In the genomic region with DNA sequence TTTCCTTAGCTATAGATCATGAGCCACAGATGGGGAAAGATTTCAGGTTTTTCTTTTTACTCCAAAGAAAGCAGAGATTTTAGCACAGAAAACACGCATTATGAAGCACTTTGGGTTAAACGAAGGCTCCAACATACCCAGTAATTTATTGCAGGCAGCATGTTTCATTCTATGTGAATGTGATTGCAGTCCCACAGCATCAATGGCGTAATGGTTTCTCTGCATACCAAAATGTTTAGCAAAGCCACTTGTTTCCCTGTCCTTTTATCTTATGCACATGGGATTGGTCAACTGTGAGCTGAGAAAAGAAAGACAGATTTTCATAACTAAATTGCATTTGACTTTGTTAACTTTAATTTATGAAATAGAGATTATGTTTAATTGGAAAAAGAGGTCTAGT, we compare ENCODE assay signal across 21 cellular contexts.
A peak's percentile ranks its signal among the peaks of the same experiment; 100 is the strongest.
DNase-seq lines count a peak whose midpoint lies in the region; ATAC-seq and TF ChIP-seq lines count a peak whose summit lies in the region.
"Had no signal": no experiment of that assay in that cellular context is flagged by ENCODE, and none has a peak within 500 bp of the region (broad histone marks: within the 10 kb centered on the region; RNA-seq: fewer than 3 reads in every experiment).

No MANE protein-coding gene starts in this region.

- TF ChIP-seq POLR2A in breast epithelium (IDR thresholded peaks at IDR 0.05): no peak

- no peaks in the 10 kb centered on the region for H3K36me3 ChIP-seq in breast epithelium
- no peaks in the 10 kb centered on the region for H3K36me3 ChIP-seq in subcutaneous abdominal adipose tissue (ENCODE audit: control insufficient read depth in 5 of 5, insufficient read depth in 5 of 5, low read length in 5 of 5)
- H3K36me3 ChIP-seq: lower lobe of right lung, neural progenitor cell, sigmoid colon had no signal

- no peak overlapping the region for H3K27ac Mint-ChIP-seq in MCF 10A (ENCODE audit: low read depth, unreplicated experiment)
- H3K27ac Mint-ChIP-seq: H9, neural progenitor cell had no signal

- peaks cover 7% of the 10 kb centered on the region for H3K9me3 Mint-ChIP-seq in MCF 10A (ENCODE audit: unreplicated experiment)
- H3K9me3 Mint-ChIP-seq: H9, neural progenitor cell had no signal

- ATAC-seq in GM18867 (IDR thresholded peaks at IDR 0.05; ENCODE audit: unreplicated experiment): no peak
- ATAC-seq: activated CD4-positive, CD25-positive, alpha-beta regulatory T cell treated with anti-CD3 and anti-CD28 coated beads, Interleukin-2, amount 50 U/mL, for 24 hours; lower lobe of right lung; Panc1 had no signal

- peaks cover 20% of the 10 kb centered on the region for H3K4me1 Mint-ChIP-seq in MCF 10A (ENCODE audit: insufficient read depth, unreplicated experiment)
- H3K4me1 Mint-ChIP-seq: central memory CD8-positive, alpha-beta T cell; H9; neural progenitor cell had no signal

- peak; percentile 38 for DNase-seq in MCF 10A (ENCODE audit: unreplicated experiment)
- no peak for DNase-seq in breast epithelium (ENCODE audit: low spot score in 2 of 2)
- peak; percentile 91 for DNase-seq in amniotic epithelial cell (ENCODE audit: low read depth)
- peak; percentile 66 for DNase-seq in fibroblast of villous mesenchyme (ENCODE audit: low read depth)
- DNase-seq in NCI-H2107 (lab: John Stamatoyannopoulos, UW): no peak
- DNase-seq in mucosa of gallbladder (ENCODE audit: low spot score): no peak
- DNase-seq: 8988T; activated naive CD4-positive, alpha-beta T cell treated with Interleukin-2 at 50 U/mL for 16 hours; H9; KG1; lower lobe of right lung; NCI-H1436 treated with DMSO at 0.1 percent for 48 hours; NCI-H510A treated with DMSO at 0.1 percent for 48 hours; sigmoid colon; stimulated activated naive CD4-positive, alpha-beta T cell had no signal

- H3K4me1 ChIP-seq in breast epithelium: no peaks in the 10 kb centered on the region
- peaks cover 0 to 15% (median 4%) of the 10 kb centered on the region in 5 donors for H3K4me1 ChIP-seq in subcutaneous abdominal adipose tissue (ENCODE audit: control insufficient read depth in 5 of 5, insufficient read depth in 5 of 5, low read length in 5 of 5)
- H3K4me1 ChIP-seq: lower lobe of right lung, neural progenitor cell, sigmoid colon had no signal

- BruUV-seq in MCF 10A (replicated peaks; lab: Mats Ljungman, UMichigan): no TSS peak

- CTCF ChIA-PET in MCF 10A (lab: Yijun Ruan, JAX): no interaction called here

- POLR2A ChIA-PET in MCF 10A (lab: Yijun Ruan, JAX): interaction anchor here (0.7 to 1.0 kb wide), 2 partner anchors 20 to 134 kb away, joined by 3 read pairs; no protein-coding TSS in a partner anchor

- no peaks in the 10 kb centered on the region for H3K36me3 Mint-ChIP-seq in MCF 10A (ENCODE audit: insufficient read depth, unreplicated experiment)
- H3K36me3 Mint-ChIP-seq: neural progenitor cell had no signal

- H3K27ac ChIP-seq in breast epithelium (no peak overlapping the region), subcutaneous abdominal adipose tissue (ENCODE audit: low read depth, low read length) (peak overlapping the region; percentile 14)
- H3K27ac ChIP-seq: lower lobe of right lung, neural progenitor cell, sigmoid colon had no signal

- no peaks in the 10 kb centered on the region for H3K9me3 ChIP-seq in breast epithelium
- no peaks in the 10 kb centered on the region for H3K9me3 ChIP-seq in subcutaneous abdominal adipose tissue (ENCODE audit: control insufficient read depth in 5 of 5, low read length in 5 of 5)
- H3K9me3 ChIP-seq: lower lobe of right lung, sigmoid colon had no signal

- no peak overlapping the region for H3K9ac ChIP-seq in subcutaneous abdominal adipose tissue (ENCODE audit: low read length in 5 of 5)
- H3K9ac ChIP-seq: neural progenitor cell had no signal

- H3K27me3 ChIP-seq in breast epithelium: no peaks in the 10 kb centered on the region
- no peaks in the 10 kb centered on the region for H3K27me3 ChIP-seq in subcutaneous abdominal adipose tissue (ENCODE audit: control insufficient read depth in 5 of 5, insufficient read depth in 4 of 5, low read length in 5 of 5)
- H3K27me3 ChIP-seq: neural progenitor cell, sigmoid colon had no signal

- no peak overlapping the region for H3K4me3 Mint-ChIP-seq in MCF 10A (ENCODE audit: unreplicated experiment)
- H3K4me3 Mint-ChIP-seq: central memory CD8-positive, alpha-beta T cell; H9; neural progenitor cell had no signal

- no peaks in the 10 kb centered on the region for H3K27me3 Mint-ChIP-seq in MCF 10A (ENCODE audit: insufficient read depth, unreplicated experiment)
- H3K27me3 Mint-ChIP-seq: central memory CD8-positive, alpha-beta T cell had no signal

- no peak overlapping the region for H3K4me3 ChIP-seq in breast epithelium
- no peak overlapping the region for H3K4me3 ChIP-seq in fibroblast of villous mesenchyme (ENCODE audit: low read depth, low read length)
- H3K4me3 ChIP-seq in subcutaneous abdominal adipose tissue (ENCODE audit: low read depth in 1 of 5, low read length in 5 of 5): peak overlapping the region in 1 of 5 donors; percentile 1
- H3K4me3 ChIP-seq: lower lobe of right lung, neural progenitor cell, sigmoid colon had no signal

- intact Hi-C loops in MCF 10A (cut with micrococcal nuclease) (no loop called here), breast epithelium (cut with DNase I; ENCODE audit: low total_unique reads) (no loop called here)

- TF ChIP-seq CTCF in MCF 10A (IDR thresholded peaks at IDR 0.05; ENCODE audit: unreplicated experiment) (no peak), breast epithelium (IDR thresholded peaks at IDR 0.05) (no peak), fibroblast of villous mesenchyme (IDR thresholded peaks at IDR 0.05; ENCODE audit: insufficient read depth, low read depth, low read length) (no peak)

Comparison
In these comparisons a context has a peak if more than half of its experiments do, and no peak if none do; other contexts are left out.
1. DNase-seq: peak in MCF 10A (single experiment), amniotic epithelial cell (single experiment) and fibroblast of villous mesenchyme (single experiment); none in breast epithelium (0 of 2), NCI-H2107 (single experiment) and mucosa of gallbladder (single experiment).